Comparison of ENCODE assay signal across 9 cellular contexts in the genomic region with DNA sequence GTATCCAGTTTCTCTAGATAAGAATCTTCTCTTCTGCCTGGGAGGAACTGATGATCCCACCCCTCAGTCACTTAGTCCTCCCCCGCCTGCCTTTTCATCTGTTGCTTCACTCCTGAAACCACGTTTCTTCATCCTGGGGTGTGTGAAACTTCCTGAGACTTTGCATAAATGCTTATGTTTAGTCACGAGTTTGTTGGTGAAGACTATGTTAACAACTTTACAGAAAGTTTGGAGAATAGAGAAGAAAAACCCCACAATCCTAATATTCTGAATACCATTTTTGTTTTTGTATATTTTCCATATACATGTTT. TPM values are rescaled to one million over a fixed set of nuclear protein-coding genes. Genes with fewer than 3 reads are reported as not detected.
DNase-seq lines count a peak whose midpoint lies in the region; ATAC-seq and TF ChIP-seq lines count a peak whose summit lies in the region.
"Had no signal": no experiment of that assay in that cellular context is flagged by ENCODE, and none has a peak within 500 bp of the region (broad histone marks: within the 10 kb centered on the region; RNA-seq: fewer than 3 reads in every experiment).

No MANE protein-coding gene starts in this region.

- no peaks in the 10 kb centered on the region for H3K27me3 Mint-ChIP-seq in CD14-positive monocyte (ENCODE audit: low read depth in 3 of 3)
- H3K27me3 Mint-ChIP-seq in HFFc6 (ENCODE audit: insufficient read depth), result no peaks in the 10 kb centered on the region
- H3K27me3 Mint-ChIP-seq in WTC11 (ENCODE audit: low read depth), result no peaks in the 10 kb centered on the region

- intact Hi-C loops in CD14-positive monocyte (cut with micrococcal nuclease), result no loop called here
- intact Hi-C loops in left lung (cut with DNase I), result no loop called here

- no peaks in the 10 kb centered on the region for H3K9me3 ChIP-seq in left lung

- peaks cover 50% of the 10 kb centered on the region for H3K4me1 Mint-ChIP-seq in CD14-positive monocyte
- peaks cover 68% of the 10 kb centered on the region for H3K4me1 Mint-ChIP-seq in HFFc6 (ENCODE audit: low read depth)
- peaks cover 25% of the 10 kb centered on the region for H3K4me1 Mint-ChIP-seq in WTC11

- ATAC-seq in WTC11 (no peak), left lung (peak; percentile 63), HG03432 (IDR thresholded peaks at IDR 0.05; ENCODE audit: unreplicated experiment) (no peak), GM21825 (IDR thresholded peaks at IDR 0.05; ENCODE audit: unreplicated experiment) (no peak)

- TF ChIP-seq CTCF in CD14-positive monocyte (IDR thresholded peaks at IDR 0.05) (no peak), HFFc6 (IDR thresholded peaks at IDR 0.05) (no peak), WTC11 (IDR thresholded peaks at IDR 0.05) (no peak), left lung (IDR thresholded peaks at IDR 0.05) (no peak)

- H3K4me3 ChIP-seq in left lung, result no peak overlapping the region

- POLR2A ChIA-PET in WTC11 (lab: Charles Lee), result no interaction called here

- H3K4me3 Mint-ChIP-seq in CD14-positive monocyte (peak overlapping the region; percentile 39 to 74), HFFc6 (peak overlapping the region; percentile 71), WTC11 (no peak overlapping the region)

- CTCF ChIA-PET in WTC11 (lab: Charles Lee), result interaction anchor here (1.8 kb wide), 1 partner anchor 25 kb away, joined by 6 read pairs; no protein-coding TSS in a partner anchor

- no peaks in the 10 kb centered on the region for H3K27me3 ChIP-seq in left lung

- H3K9me3 Mint-ChIP-seq in CD14-positive monocyte (no peaks in the 10 kb centered on the region), HFFc6 (no peaks in the 10 kb centered on the region), WTC11 (no peaks in the 10 kb centered on the region)

- peaks cover 0 to 17% of the 10 kb centered on the region in 2 donors for H3K36me3 ChIP-seq in left lung

- H3K36me3 Mint-ChIP-seq in CD14-positive monocyte, result peaks cover 21 to 42% of the 10 kb centered on the region in 2 donors
- H3K36me3 Mint-ChIP-seq in HFFc6 (ENCODE audit: low read depth), result peaks cover 40% of the 10 kb centered on the region
- H3K36me3 Mint-ChIP-seq in WTC11, result peaks cover 7% of the 10 kb centered on the region; the same call in 1 of the 2 replicates

- peak overlapping the region in 1 of 2 donors; percentile 84 for H3K27ac ChIP-seq in left lung

- DNase-seq in CD14-positive monocyte (ENCODE audit: low spot score) (peak; percentile 81), HFFc6 (peak; percentile 62), WTC11 (ENCODE audit: low spot score) (no peak), left lung (no peak), NCI-H2171 (lab: John Stamatoyannopoulos, UW) (no peak)
- DNase-seq in activated CD8-positive, alpha-beta memory T cell treated with anti-CD3 and anti-CD28 coated beads for 24 hours, result no peak
- DNase-seq: NCI-H2107 had no signal

- H3K27ac Mint-ChIP-seq in CD14-positive monocyte, result peak overlapping the region; percentile 88 to 96 (median 95)
- peak overlapping the region; percentile 80 for H3K27ac Mint-ChIP-seq in HFFc6
- H3K27ac Mint-ChIP-seq in WTC11, result peak overlapping the region; percentile 56; the same call in 1 of the 2 replicates

- H3K4me1 ChIP-seq in left lung, result peaks cover 18 to 55% of the 10 kb centered on the region in 2 donors

TF ChIP-seq in WTC11, 78 proteins besides CTCF, POLR2A, EP300 and RAD21 (continues in another document):
- TF ChIP-seq, protein P1, sequence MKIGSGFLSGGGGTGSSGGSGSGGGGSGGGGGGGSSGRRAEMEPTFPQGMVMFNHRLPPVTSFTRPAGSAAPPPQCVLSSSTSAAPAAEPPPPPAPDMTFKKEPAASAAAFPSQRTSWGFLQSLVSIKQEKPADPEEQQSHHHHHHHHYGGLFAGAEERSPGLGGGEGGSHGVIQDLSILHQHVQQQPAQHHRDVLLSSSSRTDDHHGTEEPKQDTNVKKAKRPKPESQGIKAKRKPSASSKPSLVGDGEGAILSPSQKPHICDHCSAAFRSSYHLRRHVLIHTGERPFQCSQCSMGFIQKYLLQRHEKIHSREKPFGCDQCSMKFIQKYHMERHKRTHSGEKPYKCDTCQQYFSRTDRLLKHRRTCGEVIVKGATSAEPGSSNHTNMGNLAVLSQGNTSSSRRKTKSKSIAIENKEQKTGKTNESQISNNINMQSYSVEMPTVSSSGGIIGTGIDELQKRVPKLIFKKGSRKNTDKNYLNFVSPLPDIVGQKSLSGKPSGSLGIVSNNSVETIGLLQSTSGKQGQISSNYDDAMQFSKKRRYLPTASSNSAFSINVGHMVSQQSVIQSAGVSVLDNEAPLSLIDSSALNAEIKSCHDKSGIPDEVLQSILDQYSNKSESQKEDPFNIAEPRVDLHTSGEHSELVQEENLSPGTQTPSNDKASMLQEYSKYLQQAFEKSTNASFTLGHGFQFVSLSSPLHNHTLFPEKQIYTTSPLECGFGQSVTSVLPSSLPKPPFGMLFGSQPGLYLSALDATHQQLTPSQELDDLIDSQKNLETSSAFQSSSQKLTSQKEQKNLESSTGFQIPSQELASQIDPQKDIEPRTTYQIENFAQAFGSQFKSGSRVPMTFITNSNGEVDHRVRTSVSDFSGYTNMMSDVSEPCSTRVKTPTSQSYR (CRISPR knock-in tag; IDR thresholded peaks at IDR 0.05), result no peak
- TF ChIP-seq, protein P2, sequence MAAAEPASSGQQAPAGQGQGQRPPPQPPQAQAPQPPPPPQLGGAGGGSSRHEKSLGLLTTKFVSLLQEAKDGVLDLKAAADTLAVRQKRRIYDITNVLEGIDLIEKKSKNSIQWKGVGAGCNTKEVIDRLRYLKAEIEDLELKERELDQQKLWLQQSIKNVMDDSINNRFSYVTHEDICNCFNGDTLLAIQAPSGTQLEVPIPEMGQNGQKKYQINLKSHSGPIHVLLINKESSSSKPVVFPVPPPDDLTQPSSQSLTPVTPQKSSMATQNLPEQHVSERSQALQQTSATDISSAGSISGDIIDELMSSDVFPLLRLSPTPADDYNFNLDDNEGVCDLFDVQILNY (CRISPR knock-in tag; IDR thresholded peaks at IDR 0.05), result no peak
- TF ChIP-seq FOXK1 (CRISPR knock-in tag; IDR thresholded peaks at IDR 0.05) (no peak), ZNF263 (CRISPR knock-in tag; IDR thresholded peaks at IDR 0.05; ENCODE audit: low read depth) (no peak)
- TF ChIP-seq, protein P3, sequence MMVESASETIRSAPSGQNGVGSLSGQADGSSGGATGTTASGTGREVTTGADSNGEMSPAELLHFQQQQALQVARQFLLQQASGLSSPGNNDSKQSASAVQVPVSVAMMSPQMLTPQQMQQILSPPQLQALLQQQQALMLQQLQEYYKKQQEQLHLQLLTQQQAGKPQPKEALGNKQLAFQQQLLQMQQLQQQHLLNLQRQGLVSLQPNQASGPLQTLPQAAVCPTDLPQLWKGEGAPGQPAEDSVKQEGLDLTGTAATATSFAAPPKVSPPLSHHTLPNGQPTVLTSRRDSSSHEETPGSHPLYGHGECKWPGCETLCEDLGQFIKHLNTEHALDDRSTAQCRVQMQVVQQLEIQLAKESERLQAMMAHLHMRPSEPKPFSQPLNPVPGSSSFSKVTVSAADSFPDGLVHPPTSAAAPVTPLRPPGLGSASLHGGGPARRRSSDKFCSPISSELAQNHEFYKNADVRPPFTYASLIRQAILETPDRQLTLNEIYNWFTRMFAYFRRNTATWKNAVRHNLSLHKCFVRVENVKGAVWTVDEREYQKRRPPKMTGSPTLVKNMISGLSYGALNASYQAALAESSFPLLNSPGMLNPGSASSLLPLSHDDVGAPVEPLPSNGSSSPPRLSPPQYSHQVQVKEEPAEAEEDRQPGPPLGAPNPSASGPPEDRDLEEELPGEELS (CRISPR knock-in tag; IDR thresholded peaks at IDR 0.05), result no peak
- TF ChIP-seq, protein P4, sequence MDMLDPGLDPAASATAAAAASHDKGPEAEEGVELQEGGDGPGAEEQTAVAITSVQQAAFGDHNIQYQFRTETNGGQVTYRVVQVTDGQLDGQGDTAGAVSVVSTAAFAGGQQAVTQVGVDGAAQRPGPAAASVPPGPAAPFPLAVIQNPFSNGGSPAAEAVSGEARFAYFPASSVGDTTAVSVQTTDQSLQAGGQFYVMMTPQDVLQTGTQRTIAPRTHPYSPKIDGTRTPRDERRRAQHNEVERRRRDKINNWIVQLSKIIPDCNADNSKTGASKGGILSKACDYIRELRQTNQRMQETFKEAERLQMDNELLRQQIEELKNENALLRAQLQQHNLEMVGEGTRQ (CRISPR knock-in tag; IDR thresholded peaks at IDR 0.05), result no peak
- TF ChIP-seq, protein P5, sequence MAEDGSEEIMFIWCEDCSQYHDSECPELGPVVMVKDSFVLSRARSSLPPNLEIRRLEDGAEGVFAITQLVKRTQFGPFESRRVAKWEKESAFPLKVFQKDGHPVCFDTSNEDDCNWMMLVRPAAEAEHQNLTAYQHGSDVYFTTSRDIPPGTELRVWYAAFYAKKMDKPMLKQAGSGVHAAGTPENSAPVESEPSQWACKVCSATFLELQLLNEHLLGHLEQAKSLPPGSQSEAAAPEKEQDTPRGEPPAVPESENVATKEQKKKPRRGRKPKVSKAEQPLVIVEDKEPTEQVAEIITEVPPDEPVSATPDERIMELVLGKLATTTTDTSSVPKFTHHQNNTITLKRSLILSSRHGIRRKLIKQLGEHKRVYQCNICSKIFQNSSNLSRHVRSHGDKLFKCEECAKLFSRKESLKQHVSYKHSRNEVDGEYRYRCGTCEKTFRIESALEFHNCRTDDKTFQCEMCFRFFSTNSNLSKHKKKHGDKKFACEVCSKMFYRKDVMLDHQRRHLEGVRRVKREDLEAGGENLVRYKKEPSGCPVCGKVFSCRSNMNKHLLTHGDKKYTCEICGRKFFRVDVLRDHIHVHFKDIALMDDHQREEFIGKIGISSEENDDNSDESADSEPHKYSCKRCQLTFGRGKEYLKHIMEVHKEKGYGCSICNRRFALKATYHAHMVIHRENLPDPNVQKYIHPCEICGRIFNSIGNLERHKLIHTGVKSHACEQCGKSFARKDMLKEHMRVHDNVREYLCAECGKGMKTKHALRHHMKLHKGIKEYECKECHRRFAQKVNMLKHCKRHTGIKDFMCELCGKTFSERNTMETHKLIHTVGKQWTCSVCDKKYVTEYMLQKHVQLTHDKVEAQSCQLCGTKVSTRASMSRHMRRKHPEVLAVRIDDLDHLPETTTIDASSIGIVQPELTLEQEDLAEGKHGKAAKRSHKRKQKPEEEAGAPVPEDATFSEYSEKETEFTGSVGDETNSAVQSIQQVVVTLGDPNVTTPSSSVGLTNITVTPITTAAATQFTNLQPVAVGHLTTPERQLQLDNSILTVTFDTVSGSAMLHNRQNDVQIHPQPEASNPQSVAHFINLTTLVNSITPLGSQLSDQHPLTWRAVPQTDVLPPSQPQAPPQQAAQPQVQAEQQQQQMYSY (CRISPR knock-in tag; IDR thresholded peaks at IDR 0.05), result no peak
- TF ChIP-seq, protein P6, sequence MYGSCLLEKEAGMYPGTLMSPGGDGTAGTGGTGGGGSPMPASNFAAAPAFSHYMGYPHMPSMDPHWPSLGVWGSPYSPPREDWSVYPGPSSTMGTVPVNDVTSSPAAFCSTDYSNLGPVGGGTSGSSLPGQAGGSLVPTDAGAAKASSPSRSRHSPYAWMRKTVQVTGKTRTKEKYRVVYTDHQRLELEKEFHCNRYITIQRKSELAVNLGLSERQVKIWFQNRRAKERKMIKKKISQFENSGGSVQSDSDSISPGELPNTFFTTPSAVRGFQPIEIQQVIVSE (CRISPR knock-in tag; IDR thresholded peaks at IDR 0.05; ENCODE audit: borderline replicate concordance), result no peak

RNA-seq across cellular contexts. Expression of a gene that starts 33.2 kb away (rescaled TPM):
- polyA plus RNA-seq in CD14-positive monocyte, result 10 to 100 TPM; 29.3 to 44.7 TPM
- total RNA-seq in HFFc6 (2021; fragmentation: NEBNext Ultra II Directional; extraction: Animal tissue kit (Norgen Biotek cat#: 25700)), result 10 to 100 TPM; 57.4 to 71.8 (median 65.7) TPM
- total RNA-seq in WTC11 (2021), result 82.2 to 93.7 TPM (median 83.0 TPM) in 3 replicates
- total RNA-seq in left lung, result 10 to 100 TPM; 78.8 to 92.9 TPM

Comparison
In these comparisons a context has a peak if more than half of its experiments do, and no peak if none do; other contexts are left out.
1. DNase-seq: peak in CD14-positive monocyte (single experiment) and HFFc6 (single experiment); none in WTC11 (single experiment), left lung (0 of 2), NCI-H2171 (single experiment) and activated CD8-positive, alpha-beta memory T cell treated with anti-CD3 and anti-CD28 coated beads for 24 hours (single experiment).
2. Peak in every context shown above with its lines, with median percentiles within 50 percentile points of each other: H3K27ac Mint-ChIP-seq.